ENCODE assay signal across 13 cellular contexts in genomic region chr12:108610336-108610815, GRCh38. TPM values are rescaled to one million over a fixed set of nuclear protein-coding genes. Genes with fewer than 3 reads are reported as not detected.
"Had no signal": no experiment of that assay in that cellular context is flagged by ENCODE, and none has a peak within 500 bp of the region (broad histone marks: within the 10 kb centered on the region; RNA-seq: fewer than 3 reads in every experiment).

No MANE protein-coding gene starts in this region.

- ATAC-seq: activated naive CD4-positive, alpha-beta T cell treated with anti-CD3 and anti-CD28 coated beads, Interleukin-2, amount 50 U/mL, for 72 hours; esophagus mucosa; natural killer cell; stimulated activated naive CD8-positive, alpha-beta T cell treated with anti-CD3 and anti-CD28 coated beads, Interleukin-15, Interleukin-2, amounts not matched to agents 100 U/mL and 50 U/mL, for 24 hours had no signal

- H3K27me3 ChIP-seq: suprapubic skin, upper lobe of left lung had no signal

- H3K9me3 ChIP-seq: suprapubic skin, upper lobe of left lung had no signal

- H3K36me3 Mint-ChIP-seq: natural killer cell had no signal

- DNase-seq: activated CD4-positive, alpha-beta T cell treated with anti-CD3 and anti-CD28 coated beads, Interleukin-2, amount 50 U/mL, for 1 hour; activated gamma-delta T cell treated with Interleukin-2 at 50 U/mL for 16 hours; effector CD4-positive, alpha-beta T cell; mesendoderm; natural killer cell; stimulated activated naive CD8-positive, alpha-beta T cell treated with anti-CD3 and anti-CD28 coated beads, Interleukin-15, Interleukin-2, amounts not matched to agents 100 U/mL and 50 U/mL, for 24 hours; upper lobe of left lung had no signal

- H3K36me3 ChIP-seq: suprapubic skin, upper lobe of left lung had no signal

- H3K4me3 Mint-ChIP-seq: activated T-helper 1 cell treated with anti-CD3 and anti-CD28 coated beads, Interleukin-12 subunit alpha, Interleukin-12 subunit beta, Interleukin-2, Interleukin-4 antibody, amounts not matched to agents 30 ng/mL and 10 ng/mL and 1 ng/mL, durations not matched to agents 14 hours and 24 hours and 36 hours; natural killer cell; T-helper 1 cell treated with Interleukin-12 subunit alpha and Interleukin-12 subunit beta and Interleukin-4 antibody, amounts not matched to agents 30 μg/mL and 1 μg/mL, for 36 hours had no signal

- H3K27ac ChIP-seq: suprapubic skin had no signal

- H3K4me3 ChIP-seq: suprapubic skin, upper lobe of left lung had no signal

- FAIRE-seq: bronchial epithelial cell had no signal

- H3K9me3 Mint-ChIP-seq: activated naive CD4-positive, alpha-beta T cell treated with anti-CD3 and anti-CD28 coated beads, Interleukin-2, amount 50 U/mL, for 72 hours; activated T-helper 1 cell treated with anti-CD3 and anti-CD28 coated beads, Interleukin-12 subunit alpha, Interleukin-12 subunit beta, Interleukin-2, Interleukin-4 antibody, amounts not matched to agents 30 ng/mL and 10 ng/mL and 1 ng/mL, durations not matched to agents 14 hours and 24 hours and 36 hours; natural killer cell had no signal

- H3K27ac Mint-ChIP-seq: activated naive CD4-positive, alpha-beta T cell treated with anti-CD3 and anti-CD28 coated beads, Interleukin-2, amount 50 U/mL, for 72 hours; activated T-helper 1 cell treated with anti-CD3 and anti-CD28 coated beads, Interleukin-12 subunit alpha, Interleukin-12 subunit beta, Interleukin-2, Interleukin-4 antibody, amounts not matched to agents 30 ng/mL and 10 ng/mL and 1 ng/mL, durations not matched to agents 14 hours and 24 hours and 36 hours; natural killer cell; T-helper 1 cell treated with Interleukin-12 subunit alpha and Interleukin-12 subunit beta and Interleukin-4 antibody, amounts not matched to agents 30 μg/mL and 1 μg/mL, for 36 hours had no signal

RNA-seq across cellular contexts. Expression of gene TMEM119, which starts 12.5 kb away (rescaled TPM):
- total RNA-seq: activated T-helper 1 cell treated with anti-CD3 and anti-CD28 coated beads, Interleukin-12 subunit alpha, Interleukin-12 subunit beta, Interleukin-2, Interleukin-4 antibody, amounts not matched to agents 30 ng/mL and 10 ng/mL and 1 ng/mL, durations not matched to agents 14 hours and 24 hours and 36 hours had no signal
